8 cellular contexts compared by ENCODE assay signal in the genomic region with DNA sequence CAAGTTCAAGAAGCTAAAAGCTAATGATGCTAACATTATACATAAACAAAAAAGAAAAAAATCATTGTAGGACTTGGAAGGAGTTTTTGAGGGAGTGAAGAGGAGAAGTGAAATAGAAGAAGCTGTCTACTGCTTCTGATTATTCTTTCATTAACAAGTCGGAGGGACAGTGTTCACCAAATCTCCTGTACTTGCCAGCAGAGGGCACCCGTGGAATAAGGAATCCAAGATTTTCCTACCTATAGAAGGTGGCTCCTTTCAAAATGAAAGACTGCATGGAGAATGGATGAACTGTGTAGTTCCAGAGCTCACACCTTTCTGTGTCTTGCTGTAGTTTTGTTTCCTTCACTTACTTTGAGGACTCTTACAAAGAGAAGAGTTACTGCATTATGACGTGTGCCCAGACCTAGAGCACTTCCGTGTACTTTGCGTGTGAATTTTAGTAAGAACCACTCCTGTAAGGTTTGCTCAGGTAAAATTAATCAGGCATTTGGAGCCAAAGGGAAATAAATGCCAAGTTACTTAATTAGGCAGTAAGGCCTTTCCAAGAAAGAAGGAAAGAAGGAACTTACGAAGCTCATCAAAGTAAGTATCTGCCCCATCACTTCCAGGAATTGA.
A peak's percentile ranks its signal among the peaks of the same experiment; 100 is the strongest.
DNase-seq lines count a peak whose midpoint lies in the region; ATAC-seq and TF ChIP-seq lines count a peak whose summit lies in the region.

No MANE protein-coding gene starts in this region.

- no peak overlapping the region for H3K4me3 Mint-ChIP-seq in activated CD4-positive, alpha-beta T cell treated with anti-CD3 and anti-CD28 coated beads, Interleukin-2, amount 10 ng/mL, durations not matched to agents 7 days and 5 days
- H3K4me3 Mint-ChIP-seq in activated B cell treated with CpG ODN at 0.5 μM for 24 hours, result no peak overlapping the region
- no peak overlapping the region for H3K4me3 Mint-ChIP-seq in activated T-helper 2 cell treated with anti-CD3 and anti-CD28 coated beads, Interferon-gamma antibody, Interleukin-2, Interleukin-4, amounts not matched to agents 10 μg/mL and 5 μg/mL and 100 μg/mL, durations not matched to agents 14 hours and 24 hours and 36 hours (ENCODE audit: low read depth)

- ATAC-seq in HG02571 (IDR thresholded peaks at IDR 0.05; ENCODE audit: unreplicated experiment) (peak; percentile 45), activated B cell treated with CpG ODN at 0.5 μM for 24 hours (ENCODE audit: low read depth) (peak; percentile 21)

- intact Hi-C loops in activated B cell treated with CpG ODN at 0.5 μM for 24 hours (cut with micrococcal nuclease), result loop anchor here (1.0 to 2.0 kb wide), 3 partner anchors 145 to 513 kb away; a partner anchor contains a TSS
- intact Hi-C loops in activated T-helper 2 cell treated with anti-CD3 and anti-CD28 coated beads, Interferon-gamma antibody, Interleukin-2, Interleukin-4, amounts not matched to agents 10 μg/mL and 5 μg/mL and 100 μg/mL, durations not matched to agents 14 hours and 24 hours and 36 hours (cut with micrococcal nuclease), result loop anchor here (1.0 to 10.0 kb wide), 3 partner anchors 143 to 513 kb away; a partner anchor contains a TSS

- H3K9me3 Mint-ChIP-seq in activated CD4-positive, alpha-beta T cell treated with anti-CD3 and anti-CD28 coated beads, Interleukin-2, amount 10 ng/mL, durations not matched to agents 7 days and 5 days, result no peaks in the 10 kb centered on the region
- H3K9me3 Mint-ChIP-seq in activated B cell treated with CpG ODN at 0.5 μM for 24 hours, result no peaks in the 10 kb centered on the region
- no peaks in the 10 kb centered on the region for H3K9me3 Mint-ChIP-seq in activated T-helper 2 cell treated with anti-CD3 and anti-CD28 coated beads, Interferon-gamma antibody, Interleukin-2, Interleukin-4, amounts not matched to agents 10 μg/mL and 5 μg/mL and 100 μg/mL, durations not matched to agents 14 hours and 24 hours and 36 hours

- no peaks in the 10 kb centered on the region for H3K4me1 Mint-ChIP-seq in activated CD4-positive, alpha-beta T cell treated with anti-CD3 and anti-CD28 coated beads, Interleukin-2, amount 10 ng/mL, durations not matched to agents 7 days and 5 days
- H3K4me1 Mint-ChIP-seq in activated B cell treated with CpG ODN at 0.5 μM for 24 hours, result no peaks in the 10 kb centered on the region
- H3K4me1 Mint-ChIP-seq in activated T-helper 2 cell treated with anti-CD3 and anti-CD28 coated beads, Interferon-gamma antibody, Interleukin-2, Interleukin-4, amounts not matched to agents 10 μg/mL and 5 μg/mL and 100 μg/mL, durations not matched to agents 14 hours and 24 hours and 36 hours (ENCODE audit: low read depth), result no peaks in the 10 kb centered on the region

- no peak for TF ChIP-seq CTCF in activated B cell treated with CpG ODN at 0.5 μM for 24 hours (IDR thresholded peaks at IDR 0.05)

- no peak overlapping the region for H3K27ac Mint-ChIP-seq in activated CD4-positive, alpha-beta T cell treated with anti-CD3 and anti-CD28 coated beads, Interleukin-2, amount 10 ng/mL, durations not matched to agents 7 days and 5 days
- H3K27ac Mint-ChIP-seq in activated B cell treated with CpG ODN at 0.5 μM for 24 hours, result no peak overlapping the region
- H3K27ac Mint-ChIP-seq in activated T-helper 2 cell treated with anti-CD3 and anti-CD28 coated beads, Interferon-gamma antibody, Interleukin-2, Interleukin-4, amounts not matched to agents 10 μg/mL and 5 μg/mL and 100 μg/mL, durations not matched to agents 14 hours and 24 hours and 36 hours, result no peak overlapping the region

- peak; percentile 9 for DNase-seq in activated CD4-positive, alpha-beta T cell treated with anti-CD3 and anti-CD28 coated beads, Interleukin-2, amount 10 ng/mL, durations not matched to agents 7 days and 5 days
- DNase-seq in activated CD4-positive, alpha-beta T cell treated with anti-CD3 and anti-CD28 coated beads for 1 hour, result no peak
- DNase-seq in NCI-H2081 treated with DMSO at 0.1 percent for 48 hours (lab: John Stamatoyannopoulos, UW) (peak; percentile 67), activated B cell treated with CpG ODN at 0.5 μM for 24 hours (no peak), glomerular endothelial cell (ENCODE audit: extremely low read depth, low read depth, low spot score) (peak; percentile 67), pons (ENCODE audit: low spot score) (peak; percentile 63)
- no peak for DNase-seq in activated T-helper 2 cell treated with anti-CD3 and anti-CD28 coated beads, Interferon-gamma antibody, Interleukin-2, Interleukin-4, amounts not matched to agents 10 μg/mL and 5 μg/mL and 100 μg/mL, durations not matched to agents 14 hours and 24 hours and 36 hours (ENCODE audit: low spot score)

- no peaks in the 10 kb centered on the region for H3K36me3 Mint-ChIP-seq in activated CD4-positive, alpha-beta T cell treated with anti-CD3 and anti-CD28 coated beads, Interleukin-2, amount 10 ng/mL, durations not matched to agents 7 days and 5 days (ENCODE audit: low read depth)
- no peaks in the 10 kb centered on the region for H3K36me3 Mint-ChIP-seq in activated B cell treated with CpG ODN at 0.5 μM for 24 hours (ENCODE audit: low read depth)
- H3K36me3 Mint-ChIP-seq in activated T-helper 2 cell treated with anti-CD3 and anti-CD28 coated beads, Interferon-gamma antibody, Interleukin-2, Interleukin-4, amounts not matched to agents 10 μg/mL and 5 μg/mL and 100 μg/mL, durations not matched to agents 14 hours and 24 hours and 36 hours (ENCODE audit: low read depth), result no peaks in the 10 kb centered on the region

- H3K27me3 Mint-ChIP-seq in activated CD4-positive, alpha-beta T cell treated with anti-CD3 and anti-CD28 coated beads, Interleukin-2, amount 10 ng/mL, durations not matched to agents 7 days and 5 days, result no peaks in the 10 kb centered on the region
- no peaks in the 10 kb centered on the region for H3K27me3 Mint-ChIP-seq in activated B cell treated with CpG ODN at 0.5 μM for 24 hours
- H3K27me3 Mint-ChIP-seq in activated T-helper 2 cell treated with anti-CD3 and anti-CD28 coated beads, Interferon-gamma antibody, Interleukin-2, Interleukin-4, amounts not matched to agents 10 μg/mL and 5 μg/mL and 100 μg/mL, durations not matched to agents 14 hours and 24 hours and 36 hours (ENCODE audit: low read depth), result no peaks in the 10 kb centered on the region

- CTCF ChIA-PET in activated CD4-positive, alpha-beta T cell treated with anti-CD3 and anti-CD28 coated beads, Interleukin-2, amount 10 ng/mL, durations not matched to agents 7 days and 5 days (lab: Charles Lee), result no interaction called here
- CTCF ChIA-PET in activated B cell treated with CpG ODN at 0.5 μM for 24 hours (lab: Charles Lee), result interaction anchor here (0.6 to 6.1 kb wide), 9 partner anchors 8 to 513 kb away, joined by 3 to 75 read pairs (median 4); a partner anchor contains a TSS

- POLR2A ChIA-PET in activated CD4-positive, alpha-beta T cell treated with anti-CD3 and anti-CD28 coated beads, Interleukin-2, amount 10 ng/mL, durations not matched to agents 7 days and 5 days (lab: Charles Lee), result no interaction called here
- POLR2A ChIA-PET in activated B cell treated with CpG ODN at 0.5 μM for 24 hours (lab: Charles Lee), result no interaction called here

Comparison
In these comparisons a context has a peak if more than half of its experiments do, and no peak if none do; other contexts are left out.
1. DNase-seq: peak in activated CD4-positive, alpha-beta T cell treated with anti-CD3 and anti-CD28 coated beads, Interleukin-2, amount 10 ng/mL, durations not matched to agents 7 days and 5 days (single experiment), NCI-H2081 treated with DMSO at 0.1 percent for 48 hours (single experiment), glomerular endothelial cell (single experiment) and pons (single experiment); none in activated CD4-positive, alpha-beta T cell treated with anti-CD3 and anti-CD28 coated beads for 1 hour (single experiment), activated B cell treated with CpG ODN at 0.5 μM for 24 hours (single experiment) and activated T-helper 2 cell treated with anti-CD3 and anti-CD28 coated beads, Interferon-gamma antibody, Interleukin-2, Interleukin-4, amounts not matched to agents 10 μg/mL and 5 μg/mL and 100 μg/mL, durations not matched to agents 14 hours and 24 hours and 36 hours (single experiment).